Comparison of ENCODE assay signal across 8 cellular contexts in genomic region chr13:24511019-24511823, GRCh38. TPM values are rescaled to one million over a fixed set of nuclear protein-coding genes. Genes with fewer than 3 reads are reported as not detected.
DNase-seq lines count a peak whose midpoint lies in the region; ATAC-seq and TF ChIP-seq lines count a peak whose summit lies in the region.

No MANE protein-coding gene starts in this region.

- WGBS in aorta, 2 donors = 72 to 73% methylated on average over 22 of the region's 22 CpGs

- no peak for TF ChIP-seq CTCF in GM12865 (IDR thresholded peaks at IDR 0.05; ENCODE audit: insufficient read depth, low read depth, low read length, missing control alignments)
- no peak for TF ChIP-seq CTCF in OCI-LY3 (IDR thresholded peaks at IDR 0.05; ENCODE audit: low read depth, low read length)
- no peak for TF ChIP-seq CTCF in foreskin keratinocyte (conservative IDR thresholded peaks at IDR 0.05)

- peaks cover 55% of the 10 kb centered on the region for H3K79me2 ChIP-seq in OCI-LY3 (ENCODE audit: low read length)

- no peak overlapping the region for H2AFZ ChIP-seq in OCI-LY3 (ENCODE audit: low read depth, low read length)

- peaks cover 2% of the 10 kb centered on the region for H3K27me3 Mint-ChIP-seq in activated T-helper 1 cell treated with anti-CD3 and anti-CD28 coated beads, Interleukin-12 subunit alpha, Interleukin-12 subunit beta, Interleukin-2, Interleukin-4 antibody, amounts not matched to agents 30 ng/mL and 10 ng/mL and 1 ng/mL, durations not matched to agents 14 hours and 24 hours and 36 hours (ENCODE audit: insufficient read depth)

- peaks cover 50% of the 10 kb centered on the region for H3K4me1 Mint-ChIP-seq in activated T-helper 1 cell treated with anti-CD3 and anti-CD28 coated beads, Interleukin-12 subunit alpha, Interleukin-12 subunit beta, Interleukin-2, Interleukin-4 antibody, amounts not matched to agents 30 ng/mL and 10 ng/mL and 1 ng/mL, durations not matched to agents 14 hours and 24 hours and 36 hours (ENCODE audit: low read depth)

- H3K36me3 ChIP-seq in OCI-LY3 (replicated peaks; ENCODE audit: low read depth, low read length) (no peaks in the 10 kb centered on the region), aorta (ENCODE audit: control insufficient read depth in 1 of 2, insufficient read depth in 2 of 2, low read length in 1 of 2) (no peaks in the 10 kb centered on the region)

- no peaks in the 10 kb centered on the region for H3K9me3 Mint-ChIP-seq in activated T-helper 1 cell treated with anti-CD3 and anti-CD28 coated beads, Interleukin-12 subunit alpha, Interleukin-12 subunit beta, Interleukin-2, Interleukin-4 antibody, amounts not matched to agents 30 ng/mL and 10 ng/mL and 1 ng/mL, durations not matched to agents 14 hours and 24 hours and 36 hours

- H3K4me3 ChIP-seq in GM12865 (ENCODE audit: low read depth, low read length) (peak overlapping the region; percentile 89), OCI-LY3 (ENCODE audit: low read length) (peak overlapping the region; percentile 86), aorta (ENCODE audit: low read length in 2 of 2) (peak overlapping the region; percentile 74 to 78)

- H3K4me3 Mint-ChIP-seq in activated T-helper 1 cell treated with anti-CD3 and anti-CD28 coated beads, Interleukin-12 subunit alpha, Interleukin-12 subunit beta, Interleukin-2, Interleukin-4 antibody, amounts not matched to agents 30 ng/mL and 10 ng/mL and 1 ng/mL, durations not matched to agents 14 hours and 24 hours and 36 hours = peak overlapping the region; percentile 87

- peak overlapping the region; percentile 98 for H3K27ac Mint-ChIP-seq in activated T-helper 1 cell treated with anti-CD3 and anti-CD28 coated beads, Interleukin-12 subunit alpha, Interleukin-12 subunit beta, Interleukin-2, Interleukin-4 antibody, amounts not matched to agents 30 ng/mL and 10 ng/mL and 1 ng/mL, durations not matched to agents 14 hours and 24 hours and 36 hours

- intact Hi-C loops in activated T-helper 1 cell treated with anti-CD3 and anti-CD28 coated beads, Interleukin-12 subunit alpha, Interleukin-12 subunit beta, Interleukin-2, Interleukin-4 antibody, amounts not matched to agents 30 ng/mL and 10 ng/mL and 1 ng/mL, durations not matched to agents 14 hours and 24 hours and 36 hours (cut with micrococcal nuclease) = loop anchor here (1.0 to 5.0 kb wide), 13 partner anchors 52 to 1136 kb away; partner anchors contain the start of genes MTMR6, NUP58 and SPATA13
- intact Hi-C loops in aorta (cut with DNase I) (no loop called here), head of caudate nucleus (cut with DNase I) (no loop called here)

- ATAC-seq in HG02885 (IDR thresholded peaks at IDR 0.05; ENCODE audit: poor library complexity, unreplicated experiment) (peak; percentile 71), foreskin keratinocyte (peak; percentile 71), aorta (ENCODE audit: low FRiP score) (peak; percentile 14)

- H4K20me1 ChIP-seq in OCI-LY3 (ENCODE audit: insufficient read depth, low read length) = peaks cover 11% of the 10 kb centered on the region; the same call in 1 of the 2 replicates

- H3K27me3 ChIP-seq in OCI-LY3 (ENCODE audit: low read depth, low read length) (no peaks in the 10 kb centered on the region), foreskin keratinocyte (no peaks in the 10 kb centered on the region), aorta (ENCODE audit: control insufficient read depth in 1 of 2, insufficient read depth in 2 of 2, low read length in 1 of 2) (no peaks in the 10 kb centered on the region)

- peak overlapping the region; percentile 85 for H3K9ac ChIP-seq in OCI-LY3 (ENCODE audit: low read length)

- H3K4me1 ChIP-seq in OCI-LY3 (ENCODE audit: low read length) (peaks cover 11% of the 10 kb centered on the region), foreskin keratinocyte (peaks cover 8% of the 10 kb centered on the region), aorta (ENCODE audit: control insufficient read depth in 1 of 2, insufficient read depth in 2 of 2, low read length in 2 of 2) (no peaks in the 10 kb centered on the region)

- H3K9me3 ChIP-seq in OCI-LY3 (ENCODE audit: insufficient read depth, low read length) (no peaks in the 10 kb centered on the region), aorta (ENCODE audit: control insufficient read depth, low read length) (no peaks in the 10 kb centered on the region)

- peak overlapping the region; percentile 82 for H3K4me2 ChIP-seq in OCI-LY3 (ENCODE audit: low read length)

- DNase-seq in GM12865 (ENCODE audit: low read depth) (peak; percentile 81), foreskin keratinocyte (peak; percentile 73 to 87), pons (ENCODE audit: low spot score) (peak; percentile 54), aorta (peak in 1 of 2 donors; percentile 50), head of caudate nucleus (no peak)
- peak; percentile 34 for DNase-seq in activated T-helper 1 cell treated with anti-CD3 and anti-CD28 coated beads, Interleukin-12 subunit alpha, Interleukin-12 subunit beta, Interleukin-2, Interleukin-4 antibody, amounts not matched to agents 30 ng/mL and 10 ng/mL and 1 ng/mL, durations not matched to agents 14 hours and 24 hours and 36 hours (ENCODE audit: low spot score)

- H3K36me3 Mint-ChIP-seq in activated T-helper 1 cell treated with anti-CD3 and anti-CD28 coated beads, Interleukin-12 subunit alpha, Interleukin-12 subunit beta, Interleukin-2, Interleukin-4 antibody, amounts not matched to agents 30 ng/mL and 10 ng/mL and 1 ng/mL, durations not matched to agents 14 hours and 24 hours and 36 hours (ENCODE audit: low read depth) = peaks cover 7% of the 10 kb centered on the region

- H3K27ac ChIP-seq in OCI-LY3 (ENCODE audit: low read length) (peak overlapping the region; percentile 52), foreskin keratinocyte (peak overlapping the region; percentile 87), aorta (ENCODE audit: low read depth in 1 of 2, low read length in 2 of 2) (no peak overlapping the region)

RNA-seq across cellular contexts. Expression of gene PARP4, which starts 1.4 kb away (rescaled TPM):
- total RNA-seq in activated T-helper 1 cell treated with anti-CD3 and anti-CD28 coated beads, Interleukin-12 subunit alpha, Interleukin-12 subunit beta, Interleukin-2, Interleukin-4 antibody, amounts not matched to agents 30 ng/mL and 10 ng/mL and 1 ng/mL, durations not matched to agents 14 hours and 24 hours and 36 hours = 41.3 and 41.9 TPM in 2 replicates
- 43.2 and 52.4 TPM in 2 replicates for total RNA-seq in foreskin keratinocyte
- polyA plus RNA-seq in foreskin keratinocyte = 13.6 and 13.8 TPM in 2 replicates
- total RNA-seq in aorta = 10 to 100 TPM; 35.2 to 52.6 TPM
- polyA plus RNA-seq in aorta = 10 to 100 TPM; 12.4 to 13.1 TPM

Comparison
In these comparisons a context has a peak if more than half of its experiments do, and no peak if none do; other contexts are left out.
1. DNase-seq: peak in GM12865 (single experiment), activated T-helper 1 cell treated with anti-CD3 and anti-CD28 coated beads, Interleukin-12 subunit alpha, Interleukin-12 subunit beta, Interleukin-2, Interleukin-4 antibody, amounts not matched to agents 30 ng/mL and 10 ng/mL and 1 ng/mL, durations not matched to agents 14 hours and 24 hours and 36 hours (single experiment), foreskin keratinocyte (2 of 2) and pons (single experiment); none in head of caudate nucleus (0 of 42).
2. ATAC-seq: peak in every context shown above with its lines; median percentile 71 in HG02885; 71 in foreskin keratinocyte; 14 in aorta.
3. H3K27ac ChIP-seq: peak in OCI-LY3 (single experiment) and foreskin keratinocyte (single experiment); none in aorta (0 of 2).
4. Peak in every context shown above with its lines, with median percentiles within 50 percentile points of each other: H3K4me3 ChIP-seq.